ENCODE assay signal across 10 cellular contexts in the genomic region with DNA sequence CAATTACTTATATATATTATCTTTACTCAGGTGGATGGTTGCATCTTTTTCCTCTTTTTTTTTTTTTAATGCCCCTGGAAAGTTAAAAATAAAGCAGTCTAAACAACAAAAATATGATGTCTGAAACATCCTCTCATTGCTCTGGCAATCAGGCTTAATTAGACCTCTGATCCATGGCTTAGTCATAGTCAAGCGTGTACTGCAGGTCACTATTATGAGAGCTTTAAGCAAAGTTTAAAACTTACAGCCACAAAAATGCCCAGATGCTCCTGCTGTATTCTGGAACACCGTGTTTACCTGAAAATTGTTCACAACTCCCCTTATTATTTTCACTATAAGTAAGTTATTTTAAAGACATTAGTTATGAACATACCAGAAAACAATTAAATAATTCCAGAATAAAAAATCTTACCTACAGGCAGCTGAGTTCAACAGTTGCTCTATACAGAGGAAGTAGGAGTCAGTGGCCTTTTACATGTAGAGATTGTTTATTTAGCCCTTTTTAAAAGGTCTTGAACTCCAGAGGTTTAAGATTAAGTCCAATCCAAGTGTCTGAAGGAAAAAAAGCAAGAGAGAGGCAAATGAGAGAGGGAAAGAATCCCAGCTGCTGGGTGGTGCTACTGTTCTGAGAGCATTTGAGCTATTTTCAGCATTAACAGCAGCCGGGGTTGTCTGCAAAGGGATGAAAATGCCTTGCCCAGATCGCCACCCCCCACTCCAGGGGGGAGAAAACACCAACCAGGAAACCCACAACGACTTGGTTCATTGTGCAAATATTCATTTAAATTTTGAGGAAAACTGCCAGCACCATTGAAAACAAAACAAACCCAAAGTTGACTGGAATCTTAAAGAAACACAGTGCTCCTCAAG. TPM values are rescaled to one million over a fixed set of nuclear protein-coding genes. Genes with fewer than 3 reads are reported as not detected.
DNase-seq lines count a peak whose midpoint lies in the region; ATAC-seq and TF ChIP-seq lines count a peak whose summit lies in the region.
"Had no signal": no experiment of that assay in that cellular context is flagged by ENCODE, and none has a peak within 500 bp of the region (broad histone marks: within the 10 kb centered on the region; RNA-seq: fewer than 3 reads in every experiment).

No MANE protein-coding gene starts in this region.

- no peaks in the 10 kb centered on the region for H3K36me3 ChIP-seq in neural progenitor cell

- TF ChIP-seq CTCF in AG09319 (IDR thresholded peaks at IDR 0.05; ENCODE audit: low read depth, low read length) (no peak; the same call in 1 of the 2 replicates), foreskin keratinocyte (conservative IDR thresholded peaks at IDR 0.05) (no peak), neural progenitor cell (IDR thresholded peaks at IDR 0.05) (no peak)

- no peak overlapping the region for H3K9ac ChIP-seq in neural progenitor cell

- ATAC-seq in foreskin keratinocyte = peak; percentile 21

- H3K27ac Mint-ChIP-seq in neural progenitor cell = peak overlapping the region; percentile 3
- H3K27ac Mint-ChIP-seq in activated T-helper 2 cell treated with anti-CD3 and anti-CD28 coated beads, Interferon-gamma antibody, Interleukin-2, Interleukin-4, amounts not matched to agents 10 μg/mL and 5 μg/mL and 100 μg/mL, durations not matched to agents 14 hours and 24 hours and 36 hours = no peak overlapping the region
- H3K27ac Mint-ChIP-seq: stimulated activated naive CD8-positive, alpha-beta T cell treated with anti-CD3 and anti-CD28 coated beads, Interleukin-15, Interleukin-2, amounts not matched to agents 100 ng/mL and 50 ng/mL, for 24 hours had no signal

- peak overlapping the region; percentile 46 for H3K4me2 ChIP-seq in neural progenitor cell

- H3F3A ChIP-seq in neural progenitor cell (ENCODE audit: low read depth) = peaks cover 27% of the 10 kb centered on the region

- peaks cover 9% of the 10 kb centered on the region for H3K79me2 ChIP-seq in neural progenitor cell (ENCODE audit: low read depth)

- intact Hi-C loops in activated T-helper 2 cell treated with anti-CD3 and anti-CD28 coated beads, Interferon-gamma antibody, Interleukin-2, Interleukin-4, amounts not matched to agents 10 μg/mL and 5 μg/mL and 100 μg/mL, durations not matched to agents 14 hours and 24 hours and 36 hours (cut with micrococcal nuclease) = no loop called here

- no peaks in the 10 kb centered on the region for H4K20me1 ChIP-seq in neural progenitor cell (ENCODE audit: low read depth)

- H3K36me3 Mint-ChIP-seq in neural progenitor cell = peaks cover 13% of the 10 kb centered on the region
- no peaks in the 10 kb centered on the region for H3K36me3 Mint-ChIP-seq in activated T-helper 2 cell treated with anti-CD3 and anti-CD28 coated beads, Interferon-gamma antibody, Interleukin-2, Interleukin-4, amounts not matched to agents 10 μg/mL and 5 μg/mL and 100 μg/mL, durations not matched to agents 14 hours and 24 hours and 36 hours (ENCODE audit: low read depth)

- H3K9me3 ChIP-seq in neural progenitor cell (ENCODE audit: low read depth) = no peaks in the 10 kb centered on the region
- H3K9me3 ChIP-seq: Caco-2 had no signal

- peaks cover 53% of the 10 kb centered on the region for H3K4me1 Mint-ChIP-seq in neural progenitor cell
- H3K4me1 Mint-ChIP-seq in activated T-helper 2 cell treated with anti-CD3 and anti-CD28 coated beads, Interferon-gamma antibody, Interleukin-2, Interleukin-4, amounts not matched to agents 10 μg/mL and 5 μg/mL and 100 μg/mL, durations not matched to agents 14 hours and 24 hours and 36 hours (ENCODE audit: low read depth) = no peaks in the 10 kb centered on the region

- H3K9me3 Mint-ChIP-seq in neural progenitor cell = peaks cover 4% of the 10 kb centered on the region
- H3K9me3 Mint-ChIP-seq in activated T-helper 2 cell treated with anti-CD3 and anti-CD28 coated beads, Interferon-gamma antibody, Interleukin-2, Interleukin-4, amounts not matched to agents 10 μg/mL and 5 μg/mL and 100 μg/mL, durations not matched to agents 14 hours and 24 hours and 36 hours = no peaks in the 10 kb centered on the region

- DNase-seq in AG09319 (ENCODE audit: extremely low read depth, low read depth) (peak; percentile 36), SW480 (ENCODE audit: low spot score) (peak; percentile 52), foreskin keratinocyte (peak in 1 of 2 donors; percentile 33), neural progenitor cell (ENCODE audit: low spot score) (peak; percentile 26), SIG-M5 treated with dmso at 0.1 percent for 504 hours (lab: John Stamatoyannopoulos, UW; ENCODE audit: unreplicated experiment) (no peak), NCI-H187 (lab: John Stamatoyannopoulos, UW) (no peak)
- DNase-seq in stimulated activated CD4-positive, alpha-beta T cell treated with anti-CD3 and anti-CD28 coated beads, Interleukin-12 subunit alpha, Interleukin-12 subunit beta, amount 100 ng/mL, for 4 hours = no peak
- DNase-seq in activated T-helper 2 cell treated with anti-CD3 and anti-CD28 coated beads, Interferon-gamma antibody, Interleukin-2, Interleukin-4, amounts not matched to agents 10 μg/mL and 5 μg/mL and 100 μg/mL, durations not matched to agents 14 hours and 24 hours and 36 hours (ENCODE audit: low spot score) = no peak
- DNase-seq: Caco-2 had no signal

- peak overlapping the region; percentile 76 for H3K4me3 Mint-ChIP-seq in neural progenitor cell
- no peak overlapping the region for H3K4me3 Mint-ChIP-seq in activated T-helper 2 cell treated with anti-CD3 and anti-CD28 coated beads, Interferon-gamma antibody, Interleukin-2, Interleukin-4, amounts not matched to agents 10 μg/mL and 5 μg/mL and 100 μg/mL, durations not matched to agents 14 hours and 24 hours and 36 hours (ENCODE audit: low read depth)
- H3K4me3 Mint-ChIP-seq: stimulated activated naive CD8-positive, alpha-beta T cell treated with anti-CD3 and anti-CD28 coated beads, Interleukin-15, Interleukin-2, amounts not matched to agents 100 ng/mL and 50 ng/mL, for 24 hours had no signal

- no peaks in the 10 kb centered on the region for H3K27me3 Mint-ChIP-seq in neural progenitor cell (ENCODE audit: insufficient read depth, low read depth)
- H3K27me3 Mint-ChIP-seq in activated T-helper 2 cell treated with anti-CD3 and anti-CD28 coated beads, Interferon-gamma antibody, Interleukin-2, Interleukin-4, amounts not matched to agents 10 μg/mL and 5 μg/mL and 100 μg/mL, durations not matched to agents 14 hours and 24 hours and 36 hours (ENCODE audit: low read depth) = peaks cover 9% of the 10 kb centered on the region

- H3K4me1 ChIP-seq in foreskin keratinocyte (peaks cover 3% of the 10 kb centered on the region), neural progenitor cell (peaks cover 45% of the 10 kb centered on the region)
- H3K4me1 ChIP-seq: Caco-2 had no signal

- H3K27ac ChIP-seq in foreskin keratinocyte = peak overlapping the region; percentile 8
- no peak overlapping the region for H3K27ac ChIP-seq in neural progenitor cell

- H3K27me3 ChIP-seq in foreskin keratinocyte (no peaks in the 10 kb centered on the region), neural progenitor cell (no peaks in the 10 kb centered on the region)

- H3K4me3 ChIP-seq in neural progenitor cell = no peak overlapping the region

- H2AFZ ChIP-seq in neural progenitor cell (replicated peaks) = no peak overlapping the region

RNA-seq across cellular contexts. Expression of gene SORBS2, which starts 36.9 kb away (rescaled TPM):
- total RNA-seq in foreskin keratinocyte = 1.2 and 1.9 TPM in 2 replicates
- polyA plus RNA-seq in foreskin keratinocyte = 0.37 and 0.47 TPM in 2 replicates
- total RNA-seq in neural progenitor cell (ENCODE audit: low replicate concordance) = 13.5 and 15.7 TPM in 2 replicates
- total RNA-seq in activated T-helper 2 cell treated with anti-CD3 and anti-CD28 coated beads, Interferon-gamma antibody, Interleukin-2, Interleukin-4, amounts not matched to agents 10 μg/mL and 5 μg/mL and 100 μg/mL, durations not matched to agents 14 hours and 24 hours and 36 hours = not detected in 2 replicates

Comparison
In these comparisons a context has a peak if more than half of its experiments do, and no peak if none do; other contexts are left out.
1. DNase-seq: peak in AG09319 (single experiment), SW480 (single experiment) and neural progenitor cell (single experiment); none in SIG-M5 treated with dmso at 0.1 percent for 504 hours (single experiment), stimulated activated CD4-positive, alpha-beta T cell treated with anti-CD3 and anti-CD28 coated beads, Interleukin-12 subunit alpha, Interleukin-12 subunit beta, amount 100 ng/mL, for 4 hours (single experiment), NCI-H187 (0 of 2) and activated T-helper 2 cell treated with anti-CD3 and anti-CD28 coated beads, Interferon-gamma antibody, Interleukin-2, Interleukin-4, amounts not matched to agents 10 μg/mL and 5 μg/mL and 100 μg/mL, durations not matched to agents 14 hours and 24 hours and 36 hours (single experiment).